Comparison of ENCODE assay signal across 8 cellular contexts in the genomic region with DNA sequence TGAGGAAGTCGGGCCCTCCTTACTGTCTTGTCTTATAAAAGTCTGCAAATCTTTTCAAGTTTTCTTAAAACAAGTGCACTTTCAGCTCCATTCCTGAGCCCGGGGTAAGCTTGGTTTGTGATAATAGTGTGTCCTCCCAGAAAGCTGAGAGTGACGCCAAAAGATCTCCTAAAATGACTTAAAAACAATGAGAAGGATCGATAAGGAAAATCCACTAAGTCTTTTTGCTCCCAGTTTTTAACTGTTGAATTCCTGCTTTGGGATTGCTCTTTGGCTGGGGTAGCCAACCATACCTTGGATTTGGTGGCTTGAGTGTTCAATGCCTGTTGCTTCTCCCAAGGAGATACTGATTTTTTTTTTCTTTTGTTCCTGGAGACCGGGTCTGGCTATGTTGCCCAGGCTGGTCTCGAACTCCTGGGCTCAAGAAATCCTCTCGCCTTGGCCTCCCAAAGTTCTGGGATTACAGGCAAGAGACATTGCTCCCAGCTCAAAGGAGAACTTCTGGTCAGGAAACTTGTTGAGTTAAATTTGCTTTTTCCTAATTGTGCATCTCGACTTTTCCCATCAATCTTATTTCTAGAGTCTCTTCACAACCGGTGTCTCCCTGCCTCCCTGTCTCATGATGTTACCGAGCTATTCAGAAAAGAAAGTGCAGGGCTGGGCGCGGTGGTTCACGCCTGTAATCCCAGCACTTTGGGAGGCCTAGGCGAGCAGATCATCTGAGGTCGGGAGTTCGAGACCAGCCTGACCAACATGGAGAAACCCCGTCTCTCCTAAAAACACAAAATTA. TPM values are rescaled to one million over a fixed set of nuclear protein-coding genes. Genes with fewer than 3 reads are reported as not detected.
DNase-seq lines count a peak whose midpoint lies in the region; ATAC-seq, FAIRE-seq and TF ChIP-seq lines count a peak whose summit lies in the region.

No MANE protein-coding gene starts in this region.

- CTCF ChIA-PET in CD8-positive, alpha-beta T cell (lab: Charles Lee) = interaction anchor here (0.7 to 6.1 kb wide), 19 partner anchors 8 to 217 kb away, joined by 3 to 64 read pairs (median 9); no protein-coding TSS in a partner anchor

- H3K79me2 ChIP-seq in neural progenitor cell (ENCODE audit: low read depth) = peaks cover 98% of the 10 kb centered on the region

- H4K20me1 ChIP-seq in neural progenitor cell (ENCODE audit: low read depth) = peaks cover 84% of the 10 kb centered on the region

- H3K27ac Mint-ChIP-seq in CD8-positive, alpha-beta T cell = peak overlapping the region; percentile 100
- peak overlapping the region; percentile 99 for H3K27ac Mint-ChIP-seq in neural progenitor cell

- no peaks in the 10 kb centered on the region for H3K36me3 ChIP-seq in CD8-positive, alpha-beta T cell (ENCODE audit: insufficient read depth, low read length)
- peaks cover 13% of the 10 kb centered on the region for H3K36me3 ChIP-seq in neural progenitor cell

- intact Hi-C loops in CD8-positive, alpha-beta T cell (cut with DNase I, micrococcal nuclease) = loop anchor here (5.0 kb wide), 5 partner anchors 191 to 796 kb away; a partner anchor contains a TSS

- peak overlapping the region; percentile 92 for H3K4me3 Mint-ChIP-seq in CD8-positive, alpha-beta T cell
- peak overlapping the region; percentile 99 for H3K4me3 Mint-ChIP-seq in neural progenitor cell

- FAIRE-seq in H54 (lab: Jason Lieb, UNC) = no peak

- H3K27me3 ChIP-seq in CD8-positive, alpha-beta T cell (ENCODE audit: insufficient read depth, low read length) = no peaks in the 10 kb centered on the region
- no peaks in the 10 kb centered on the region for H3K27me3 ChIP-seq in neural progenitor cell

- peaks cover 86% of the 10 kb centered on the region for H3F3A ChIP-seq in neural progenitor cell (ENCODE audit: low read depth)

- H3K27me3 Mint-ChIP-seq in CD8-positive, alpha-beta T cell (ENCODE audit: low read depth) = no peaks in the 10 kb centered on the region
- H3K27me3 Mint-ChIP-seq in neural progenitor cell (ENCODE audit: insufficient read depth, low read depth) = peaks cover 20% of the 10 kb centered on the region

- H3K9me3 ChIP-seq in CD8-positive, alpha-beta T cell (ENCODE audit: low read length) = no peaks in the 10 kb centered on the region
- no peaks in the 10 kb centered on the region for H3K9me3 ChIP-seq in neural progenitor cell (ENCODE audit: low read depth)

- peaks cover 51% of the 10 kb centered on the region for H3K4me1 Mint-ChIP-seq in CD8-positive, alpha-beta T cell (ENCODE audit: low read depth)
- H3K4me1 Mint-ChIP-seq in neural progenitor cell = peaks cover 43% of the 10 kb centered on the region

- peaks cover 39% of the 10 kb centered on the region for H3K36me3 Mint-ChIP-seq in CD8-positive, alpha-beta T cell
- peaks cover 33% of the 10 kb centered on the region for H3K36me3 Mint-ChIP-seq in neural progenitor cell

- H3K4me2 ChIP-seq in neural progenitor cell = peak overlapping the region; percentile 96

- H3K9me3 Mint-ChIP-seq in CD8-positive, alpha-beta T cell = no peaks in the 10 kb centered on the region
- H3K9me3 Mint-ChIP-seq in neural progenitor cell = peaks cover 3% of the 10 kb centered on the region

- H3K27ac ChIP-seq in CD8-positive, alpha-beta T cell (ENCODE audit: low read depth, low read length) = peak overlapping the region; percentile 95
- peak overlapping the region; percentile 93 for H3K27ac ChIP-seq in neural progenitor cell

- ATAC-seq in CD8-positive, alpha-beta T cell = no peak
- ATAC-seq in GM21526 (IDR thresholded peaks at IDR 0.05; ENCODE audit: low FRiP score, unreplicated experiment) (no peak), HG03342 (IDR thresholded peaks at IDR 0.05; ENCODE audit: unreplicated experiment) (no peak)

- no peak for TF ChIP-seq CTCF in CD8-positive, alpha-beta T cell (IDR thresholded peaks at IDR 0.05)
- TF ChIP-seq CTCF in epithelial cell of esophagus (IDR thresholded peaks at IDR 0.05; ENCODE audit: insufficient read depth, low read depth, low read length, missing control alignments) = no peak
- TF ChIP-seq CTCF in neural progenitor cell (IDR thresholded peaks at IDR 0.05) = no peak

- H3K4me3 ChIP-seq in CD8-positive, alpha-beta T cell (ENCODE audit: low read depth, low read length) = peak overlapping the region; percentile 78
- peak overlapping the region; percentile 87 for H3K4me3 ChIP-seq in epithelial cell of esophagus (ENCODE audit: low read length)
- H3K4me3 ChIP-seq in neural progenitor cell = peak overlapping the region; percentile 81

- POLR2A ChIA-PET in CD8-positive, alpha-beta T cell (lab: Charles Lee) = interaction anchor here (0.9 to 5.3 kb wide), 9 partner anchors 10 to 204 kb away, joined by 3 to 59 read pairs (median 4); no protein-coding TSS in a partner anchor

- TF ChIP-seq POLR2A in H54 (IDR thresholded peaks at IDR 0.05; ENCODE audit: low read depth, low read length) = no peak

- peaks cover 16% of the 10 kb centered on the region for H3K4me1 ChIP-seq in CD8-positive, alpha-beta T cell (ENCODE audit: insufficient read depth, low read length)
- H3K4me1 ChIP-seq in neural progenitor cell = peaks cover 28% of the 10 kb centered on the region

- no peak overlapping the region for H2AFZ ChIP-seq in neural progenitor cell (replicated peaks)

- peak overlapping the region; percentile 70 for H3K9ac ChIP-seq in neural progenitor cell

- no peak for DNase-seq in CD8-positive, alpha-beta T cell
- DNase-seq in RPMI7951 (ENCODE audit: low read depth) (peak; percentile 32), epithelial cell of esophagus (ENCODE audit: low read depth) (peak; percentile 57), neural progenitor cell (ENCODE audit: low spot score) (peak; percentile 19), cerebellum (ENCODE audit: low spot score) (no peak), H54 (ENCODE audit: insufficient read length, low spot score) (no peak)

RNA-seq across cellular contexts. Expression of a gene that starts 3.0 kb away (rescaled TPM):
- 10 to 100 TPM; 66.6 to 71.6 TPM for total RNA-seq in CD8-positive, alpha-beta T cell
- total RNA-seq in RPMI7951 (2014; rRNA removed; shearing (Covaris generic)) = 90.4 and 91.7 TPM in 2 replicates
- total RNA-seq in neural progenitor cell (ENCODE audit: low replicate concordance) (260 and 261 TPM in 2 replicates), cerebellum (30.3 TPM)

Comparison
In these comparisons a context has a peak if more than half of its experiments do, and no peak if none do; other contexts are left out.
1. DNase-seq: peak in RPMI7951 (single experiment), epithelial cell of esophagus (single experiment) and neural progenitor cell (single experiment); none in CD8-positive, alpha-beta T cell (0 of 7), cerebellum (single experiment) and H54 (single experiment).
2. Peak in every context shown above with its lines, with median percentiles within 50 percentile points of each other: H3K4me3 ChIP-seq.